ENCODE assay signal across 8 cellular contexts in the genomic region with DNA sequence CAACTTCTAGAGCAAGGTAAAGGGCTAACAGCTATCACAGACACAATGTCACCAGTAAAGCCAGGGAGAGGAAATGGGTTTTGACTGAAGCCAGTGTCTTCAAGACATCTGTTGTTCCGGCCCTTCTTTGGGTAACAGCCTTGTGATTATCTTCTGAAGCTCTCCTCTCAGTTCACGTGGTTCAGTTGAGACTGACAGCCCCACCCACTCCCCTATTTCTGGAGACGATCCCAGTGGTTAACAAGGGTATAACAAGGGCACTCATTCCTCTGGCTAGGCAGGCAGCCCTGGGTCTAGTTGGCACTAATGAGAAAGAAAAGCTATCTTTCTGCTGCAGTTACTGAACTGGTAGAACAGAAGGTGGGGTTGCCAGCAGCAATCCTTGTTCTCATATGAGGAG. TPM values are rescaled to one million over a fixed set of nuclear protein-coding genes. Genes with fewer than 3 reads are reported as not detected.
DNase-seq lines count a peak whose midpoint lies in the region; ATAC-seq lines count a peak whose summit lies in the region.

No MANE protein-coding gene starts in this region.

- no peaks in the 10 kb centered on the region for H3K27me3 ChIP-seq in CD4-positive, CD25-positive, alpha-beta regulatory T cell (ENCODE audit: control insufficient read depth, insufficient read depth, low read length)

- peaks cover 31 to 88% (median 74%) of the 10 kb centered on the region in 4 donors for H3K4me1 Mint-ChIP-seq in CD4-positive, CD25-positive, alpha-beta regulatory T cell

- peak; percentile 99 for ATAC-seq in CD4-positive, CD25-positive, alpha-beta regulatory T cell (ENCODE audit: low read depth in 2 of 2)
- peak; percentile 81 for ATAC-seq in HG03196 (IDR thresholded peaks at IDR 0.05; ENCODE audit: unreplicated experiment)

- H3K36me3 Mint-ChIP-seq in CD4-positive, CD25-positive, alpha-beta regulatory T cell, result peaks cover 3% of the 10 kb centered on the region

- H3K4me3 ChIP-seq in CD4-positive, CD25-positive, alpha-beta regulatory T cell (ENCODE audit: low read depth, low read length), result peak overlapping the region; percentile 52

- no peaks in the 10 kb centered on the region for H3K9me3 ChIP-seq in CD4-positive, CD25-positive, alpha-beta regulatory T cell (ENCODE audit: control insufficient read depth in 2 of 2, low read length in 2 of 2)

- H3K27ac Mint-ChIP-seq in CD4-positive, CD25-positive, alpha-beta regulatory T cell, result peak overlapping the region; percentile 66 to 92 (median 89)

- H3K9me3 Mint-ChIP-seq in CD4-positive, CD25-positive, alpha-beta regulatory T cell, result peaks cover 0 to 2% (median 0%) of the 10 kb centered on the region in 7 donors

- H3K4me3 Mint-ChIP-seq in CD4-positive, CD25-positive, alpha-beta regulatory T cell, result peak overlapping the region; percentile 7 to 71 (median 67)

- H3K36me3 ChIP-seq in CD4-positive, CD25-positive, alpha-beta regulatory T cell (ENCODE audit: control insufficient read depth, insufficient read depth, low read length), result no peaks in the 10 kb centered on the region

- peak; percentile 47 to 96 (median 85) for DNase-seq in CD4-positive, CD25-positive, alpha-beta regulatory T cell
- peak; percentile 20 for DNase-seq in GM19240 (ENCODE audit: insufficient read length, low spot score)
- peak; percentile 43 for DNase-seq in RKO (ENCODE audit: low spot score)
- DNase-seq in activated T-helper 9 cell treated with anti-CD3 and anti-CD28 coated beads, Interleukin-2, amount 50 U/mL, for 16 hours (ENCODE audit: low read depth), result peak; percentile 33
- DNase-seq in germinal center (ENCODE audit: low spot score), result peak; percentile 48
- DNase-seq in putamen (ENCODE audit: low spot score), result peak; percentile 77
- DNase-seq in NCI-H526 treated with DMSO at 0.1 percent for 48 hours (lab: John Stamatoyannopoulos, UW), result no peak

- peaks cover 51% of the 10 kb centered on the region for H3K4me1 ChIP-seq in CD4-positive, CD25-positive, alpha-beta regulatory T cell (ENCODE audit: control insufficient read depth, insufficient read depth, low read length, poor library complexity, severe bottlenecking)

- peak overlapping the region; percentile 50 for H3K27ac ChIP-seq in CD4-positive, CD25-positive, alpha-beta regulatory T cell (ENCODE audit: insufficient read depth, low read length, poor library complexity, severe bottlenecking)

- H3K27me3 Mint-ChIP-seq in CD4-positive, CD25-positive, alpha-beta regulatory T cell, result no peaks in the 10 kb centered on the region

RNA-seq across cellular contexts. Expression of a gene that starts 6.9 kb away (rescaled TPM):
- total RNA-seq in CD4-positive, CD25-positive, alpha-beta regulatory T cell, result 53.6 TPM
- 10 to 100 TPM; 25.8 to 36.8 (median 30.6) TPM for polyA plus RNA-seq in CD4-positive, CD25-positive, alpha-beta regulatory T cell

RNA-seq across cellular contexts. Expression of a gene that starts 53.5 kb away (rescaled TPM):
- total RNA-seq in CD4-positive, CD25-positive, alpha-beta regulatory T cell, result 3.5 TPM
- polyA plus RNA-seq in CD4-positive, CD25-positive, alpha-beta regulatory T cell, result 1 to 10 TPM; 2.6 to 4.7 (median 3.7) TPM
